Comparison of ENCODE assay signal across 16 cellular contexts in genomic region chr1:244100691-244101453, GRCh38. TPM values are rescaled to one million over a fixed set of nuclear protein-coding genes. Genes with fewer than 3 reads are reported as not detected.
A peak's percentile ranks its signal among the peaks of the same experiment; 100 is the strongest.
DNase-seq lines count a peak whose midpoint lies in the region; ATAC-seq, FAIRE-seq and TF ChIP-seq lines count a peak whose summit lies in the region.
"Had no signal": no experiment of that assay in that cellular context is flagged by ENCODE, and none has a peak within 500 bp of the region (broad histone marks: within the 10 kb centered on the region; RNA-seq: fewer than 3 reads in every experiment).

No MANE protein-coding gene starts in this region.

- H3K9me1 ChIP-seq in endothelial cell of umbilical vein (replicated peaks; ENCODE audit: control insufficient read depth, extremely low read depth, insufficient read depth, low read length) = no peaks in the 10 kb centered on the region

- H4K20me1 ChIP-seq in endothelial cell of umbilical vein (replicated peaks; ENCODE audit: control insufficient read depth, extremely low read depth, insufficient read depth, low read length) = no peaks in the 10 kb centered on the region

- no peak overlapping the region for H3K4me2 ChIP-seq in endothelial cell of umbilical vein (ENCODE audit: insufficient read depth, low read length)

- no peak for TF ChIP-seq CTCF in endothelial cell of umbilical vein (IDR thresholded peaks at IDR 0.05; ENCODE audit: extremely low read depth in 1 of 2, insufficient read depth in 1 of 2, low read depth in 1 of 2, low read length in 2 of 2)

- ATAC-seq in HG03095 (IDR thresholded peaks at IDR 0.05; ENCODE audit: unreplicated experiment) = no peak
- ATAC-seq: PC-3, right cardiac atrium had no signal

- DNase-seq in NCI-H146 (lab: John Stamatoyannopoulos, UW) (peak; percentile 26), NCI-H146 treated with DMSO at 0.1 percent for 48 hours (lab: John Stamatoyannopoulos, UW; ENCODE audit: unreplicated experiment) (no peak), NCI-H748 (lab: John Stamatoyannopoulos, UW; ENCODE audit: unreplicated experiment) (peak; percentile 55), endothelial cell of umbilical vein (ENCODE audit: low read depth, low spot score) (peak; percentile 77), pulmonary artery endothelial cell (ENCODE audit: low read depth, low spot score) (peak; percentile 10), NCI-H774 (lab: John Stamatoyannopoulos, UW) (no peak), DMS53 treated with DMSO at 0.1 percent for 48 hours (lab: John Stamatoyannopoulos, UW; ENCODE audit: unreplicated experiment) (no peak)
- DNase-seq: 8988T, midbrain, NCI-H187, PC-3, right cardiac atrium had no signal

- H3K4me3 ChIP-seq in endothelial cell of umbilical vein (replicated peaks in 1 of 3; ENCODE audit: insufficient read depth in 1 of 3, low read depth in 1 of 3, low read length in 3 of 3) = no peak overlapping the region
- H3K4me3 ChIP-seq: thoracic aorta had no signal

- peak overlapping the region; percentile 20 for H2AFZ ChIP-seq in endothelial cell of umbilical vein (ENCODE audit: low read depth, low read length)

- no peak overlapping the region for H3K27ac ChIP-seq in endothelial cell of umbilical vein (ENCODE audit: insufficient read depth, low read depth, low read length)
- H3K27ac ChIP-seq: thoracic aorta had no signal

- dilution Hi-C loops in endothelial cell of umbilical vein (cut with MboI; ENCODE audit: extremely low pct_ligation_motif_present, low sequenced_read_pairs) = no loop called here

- CTCF ChIA-PET in endothelial cell of umbilical vein (lab: Charles Lee) = interaction anchor here (1.3 kb wide), 1 partner anchor 12 kb away, joined by 3 read pairs; no protein-coding TSS in a partner anchor

- no TSS peak for BruUV-seq in endothelial cell of umbilical vein (replicated peaks; lab: Mats Ljungman, UMichigan)

- H3K9me3 ChIP-seq in endothelial cell of umbilical vein (replicated peaks; ENCODE audit: control insufficient read depth, insufficient read depth, low read length) = peaks cover 2% of the 10 kb centered on the region

- POLR2A ChIA-PET in endothelial cell of umbilical vein (lab: Charles Lee) = no interaction called here

- no peaks in the 10 kb centered on the region for H3K79me2 ChIP-seq in endothelial cell of umbilical vein (ENCODE audit: control insufficient read depth, insufficient read depth, low read length)

- intact Hi-C loops in endothelial cell of umbilical vein (cut with micrococcal nuclease) = no loop called here

- peaks cover 9% of the 10 kb centered on the region for H3K4me1 ChIP-seq in endothelial cell of umbilical vein (ENCODE audit: control insufficient read depth, extremely low read depth, insufficient read depth, low read length)

- no peak for FAIRE-seq in endothelial cell of umbilical vein (lab: Jason Lieb, UNC)
- FAIRE-seq: endometrium, GM12892 had no signal

- H3K27me3 ChIP-seq in endothelial cell of umbilical vein (ENCODE audit: control insufficient read depth in 2 of 2, insufficient read depth in 2 of 2, low read length in 2 of 2) = peaks cover 4 to 8% of the 10 kb centered on the region in 2 experiments

- H3K36me3 ChIP-seq in endothelial cell of umbilical vein (ENCODE audit: control insufficient read depth in 2 of 2, extremely low read depth in 1 of 2, insufficient read depth in 2 of 2, low read length in 2 of 2) = no peaks in the 10 kb centered on the region
- H3K36me3 ChIP-seq: thoracic aorta had no signal

- H3K9ac ChIP-seq in endothelial cell of umbilical vein (replicated peaks; ENCODE audit: extremely low read depth, insufficient read depth, low read length) = no peak overlapping the region

- TF ChIP-seq POLR2A in endothelial cell of umbilical vein (IDR thresholded peaks at IDR 0.05; ENCODE audit: low read depth, low read length) = no peak

TF ChIP-seq in endothelial cell of umbilical vein, 7 proteins besides CTCF, POLR2A, EP300 and RAD21:
- TF ChIP-seq EZH2 (IDR thresholded peaks at IDR 0.05; ENCODE audit: borderline replicate concordance, low read depth, low read length, severe bottlenecking) = no peak
- no peak for TF ChIP-seq POLR2AphosphoS5 (IDR thresholded peaks at IDR 0.05; ENCODE audit: insufficient read depth, low read depth, low read length)
- no peak for TF ChIP-seq MAX (IDR thresholded peaks at IDR 0.05; ENCODE audit: insufficient read depth, insufficient read length)
- no peak for TF ChIP-seq MYC (IDR thresholded peaks at IDR 0.05; ENCODE audit: low read depth, low read length)
- no peak for TF ChIP-seq JUN (IDR thresholded peaks at IDR 0.05; ENCODE audit: borderline replicate concordance, insufficient read depth, insufficient read length, low read depth)
- no peak for TF ChIP-seq FOS (IDR thresholded peaks at IDR 0.05; ENCODE audit: borderline replicate concordance, insufficient read depth, low read length)
- no peak for TF ChIP-seq GATA2 (IDR thresholded peaks at IDR 0.05; ENCODE audit: insufficient read depth, insufficient read length, low read depth, low read length)
TF ChIP-seq in endothelial cell of umbilical vein: peak in this region for 0.

RNA-seq across cellular contexts. Expression of gene ZBTB18, which starts 49.8 kb away (rescaled TPM):
- total RNA-seq in endothelial cell of umbilical vein (20.7 and 21.1 TPM in 2 replicates), pulmonary artery endothelial cell (34.8 and 36.4 TPM in 2 replicates)
- 14.6 and 15.5 TPM in 2 replicates for polyA plus RNA-seq in endothelial cell of umbilical vein
- polyA plus RNA-seq in endothelial cell of umbilical vein (2011; cell fraction: cytosol; rRNA removed) = 13.9 and 14.7 TPM in 2 replicates
- 45.5 and 51.9 TPM in 2 replicates for polyA plus RNA-seq in endothelial cell of umbilical vein (2011; cell fraction: nucleus; rRNA removed)
- polyA plus RNA-seq in endothelial cell of umbilical vein (2012) = 9.4 and 10.1 TPM in 2 replicates
- 26.1 and 29.8 TPM in 2 replicates for polyA minus RNA-seq in endothelial cell of umbilical vein
- 1.5 TPM for polyA minus RNA-seq in endothelial cell of umbilical vein (2011; cell fraction: cytosol; rRNA and poly(A)+ RNA removed)
- 19.4 and 20.2 TPM in 2 replicates for polyA minus RNA-seq in endothelial cell of umbilical vein (2011; cell fraction: nucleus; rRNA and poly(A)+ RNA removed)

Comparison
In these comparisons a context has a peak if more than half of its experiments do, and no peak if none do; other contexts are left out.
1. DNase-seq: peak in NCI-H146 (single experiment), NCI-H748 (single experiment), endothelial cell of umbilical vein (single experiment) and pulmonary artery endothelial cell (single experiment); none in NCI-H146 treated with DMSO at 0.1 percent for 48 hours (single experiment), NCI-H774 (single experiment) and DMS53 treated with DMSO at 0.1 percent for 48 hours (single experiment).